ENCODE assay signal across 1 cellular context in genomic region chr19:47109177-47109540, GRCh38.
TF ChIP-seq lines count a peak whose summit lies in the region.

No MANE protein-coding gene starts in this region.

TF ChIP-seq in WTC11, 78 proteins besides CTCF, POLR2A, EP300 and RAD21 (continued from another document):
- TF ChIP-seq USF1 (CRISPR knock-in tag; IDR thresholded peaks at IDR 0.05) = no peak
